ENCODE assay signal across 1 cellular context in genomic region chr2:223563462-223563861, GRCh38.
TF ChIP-seq lines count a peak whose summit lies in the region.

No MANE protein-coding gene starts in this region.

TF ChIP-seq in HCT116, 20 proteins besides CTCF, POLR2A, EP300 and RAD21 (continued from another document):
- TF ChIP-seq FOSL1 (IDR thresholded peaks at IDR 0.05; ENCODE audit: low read depth): peak; percentile 99
- peak; percentile 99 for TF ChIP-seq JUND (IDR thresholded peaks at IDR 0.05)
- TF ChIP-seq SIN3A (IDR thresholded peaks at IDR 0.05; ENCODE audit: low read depth): no peak; the same call in 1 of the 2 replicates
- TF ChIP-seq SP1 (IDR thresholded peaks at IDR 0.05; ENCODE audit: low read depth): peak; percentile 98
- no peak for TF ChIP-seq ZNF274 (IDR thresholded peaks at IDR 0.05; ENCODE audit: low read depth, low read length)
- TF ChIP-seq ELF1 (IDR thresholded peaks at IDR 0.05; ENCODE audit: borderline replicate concordance, low read depth): no peak
- TF ChIP-seq TCF7L2 (IDR thresholded peaks at IDR 0.05; ENCODE audit: borderline replicate concordance, extremely low read depth, insufficient read depth, insufficient read length): peak; percentile 49
- peak; percentile 73; the same call in 1 of the 2 replicates for TF ChIP-seq SRF (IDR thresholded peaks at IDR 0.05; ENCODE audit: low read depth)
- TF ChIP-seq, protein P1, sequence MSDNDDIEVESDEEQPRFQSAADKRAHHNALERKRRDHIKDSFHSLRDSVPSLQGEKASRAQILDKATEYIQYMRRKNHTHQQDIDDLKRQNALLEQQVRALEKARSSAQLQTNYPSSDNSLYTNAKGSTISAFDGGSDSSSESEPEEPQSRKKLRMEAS (IDR thresholded peaks at IDR 0.05): peak; percentile 79
